In genomic region chr9:136831002-136831719, GRCh38 we compare ENCODE assay signal across 15 cellular contexts.
"Had no signal": no experiment of that assay in that cellular context is flagged by ENCODE, and none has a peak within 500 bp of the region (broad histone marks: within the 10 kb centered on the region; RNA-seq: fewer than 3 reads in every experiment).

No MANE protein-coding gene starts in this region.

- ATAC-seq: effector memory CD8-positive, alpha-beta T cell; lower lobe of right lung; stimulated activated effector memory CD8-positive, alpha-beta T cell treated with anti-CD3 and anti-CD28 coated beads, Interleukin-12 subunit alpha, Interleukin-12 subunit beta, amount 100 ng/mL, for 72 hours; T-helper 17 cell had no signal

- H3K9me3 ChIP-seq: lower lobe of right lung had no signal

- DNase-seq: activated B cell treated with CpG ODN at 0.5 μM for 24 hours; activated CD4-positive, alpha-beta T cell treated with anti-CD3 and anti-CD28 coated beads, Interleukin-2, amount 10 ng/mL, durations not matched to agents 24 days and 14 days; activated CD8-positive, alpha-beta memory T cell treated with anti-CD3 and anti-CD28 coated beads for 24 hours; activated naive CD4-positive, alpha-beta T cell treated with anti-CD3 and anti-CD28 coated beads, Interleukin-2, amount 50 U/mL, for 16 hours; amniotic stem cell; effector memory CD8-positive, alpha-beta T cell; kidney glomerular epithelial cell; lower lobe of right lung; midbrain; small intestine; T-helper 17 cell had no signal

- H3K27me3 ChIP-seq: hepatocyte had no signal

- H3K4me1 Mint-ChIP-seq: activated B cell treated with CpG ODN at 0.5 μM for 24 hours; activated CD4-positive, alpha-beta T cell treated with anti-CD3 and anti-CD28 coated beads, Interleukin-2, amount 10 ng/mL, durations not matched to agents 24 days and 14 days; brain; stimulated activated effector memory CD8-positive, alpha-beta T cell treated with anti-CD3 and anti-CD28 coated beads, Interleukin-12 subunit alpha, Interleukin-12 subunit beta, amount 100 ng/mL, for 72 hours; T-helper 17 cell had no signal

- H3K4me3 Mint-ChIP-seq: activated B cell treated with CpG ODN at 0.5 μM for 24 hours; activated CD4-positive, alpha-beta T cell treated with anti-CD3 and anti-CD28 coated beads, Interleukin-2, amount 10 ng/mL, durations not matched to agents 24 days and 14 days; brain; effector memory CD8-positive, alpha-beta T cell; stimulated activated effector memory CD8-positive, alpha-beta T cell treated with anti-CD3 and anti-CD28 coated beads, Interleukin-12 subunit alpha, Interleukin-12 subunit beta, amount 100 ng/mL, for 72 hours; T-helper 17 cell; type B pancreatic cell had no signal

- H3K9me3 Mint-ChIP-seq: activated B cell treated with CpG ODN at 0.5 μM for 24 hours; activated CD4-positive, alpha-beta T cell treated with anti-CD3 and anti-CD28 coated beads, Interleukin-2, amount 10 ng/mL, durations not matched to agents 24 days and 14 days; brain; effector memory CD8-positive, alpha-beta T cell; stimulated activated effector memory CD8-positive, alpha-beta T cell treated with anti-CD3 and anti-CD28 coated beads, Interleukin-12 subunit alpha, Interleukin-12 subunit beta, amount 100 ng/mL, for 72 hours; type B pancreatic cell had no signal

- H3K27ac ChIP-seq: hepatocyte, lower lobe of right lung had no signal

- H3K4me1 ChIP-seq: lower lobe of right lung had no signal

- H3K27ac Mint-ChIP-seq: activated B cell treated with CpG ODN at 0.5 μM for 24 hours; activated CD4-positive, alpha-beta T cell treated with anti-CD3 and anti-CD28 coated beads, Interleukin-2, amount 10 ng/mL, durations not matched to agents 24 days and 14 days; brain; effector memory CD8-positive, alpha-beta T cell; stimulated activated effector memory CD8-positive, alpha-beta T cell treated with anti-CD3 and anti-CD28 coated beads, Interleukin-12 subunit alpha, Interleukin-12 subunit beta, amount 100 ng/mL, for 72 hours; T-helper 17 cell; type B pancreatic cell had no signal

- H3K36me3 Mint-ChIP-seq: type B pancreatic cell had no signal

- H3K4me3 ChIP-seq: hepatocyte, lower lobe of right lung had no signal

- H3K27me3 Mint-ChIP-seq: activated B cell treated with CpG ODN at 0.5 μM for 24 hours; activated CD4-positive, alpha-beta T cell treated with anti-CD3 and anti-CD28 coated beads, Interleukin-2, amount 10 ng/mL, durations not matched to agents 24 days and 14 days; effector memory CD8-positive, alpha-beta T cell; T-helper 17 cell; type B pancreatic cell had no signal
